ENCODE assay signal across 8 cellular contexts in the genomic region with DNA sequence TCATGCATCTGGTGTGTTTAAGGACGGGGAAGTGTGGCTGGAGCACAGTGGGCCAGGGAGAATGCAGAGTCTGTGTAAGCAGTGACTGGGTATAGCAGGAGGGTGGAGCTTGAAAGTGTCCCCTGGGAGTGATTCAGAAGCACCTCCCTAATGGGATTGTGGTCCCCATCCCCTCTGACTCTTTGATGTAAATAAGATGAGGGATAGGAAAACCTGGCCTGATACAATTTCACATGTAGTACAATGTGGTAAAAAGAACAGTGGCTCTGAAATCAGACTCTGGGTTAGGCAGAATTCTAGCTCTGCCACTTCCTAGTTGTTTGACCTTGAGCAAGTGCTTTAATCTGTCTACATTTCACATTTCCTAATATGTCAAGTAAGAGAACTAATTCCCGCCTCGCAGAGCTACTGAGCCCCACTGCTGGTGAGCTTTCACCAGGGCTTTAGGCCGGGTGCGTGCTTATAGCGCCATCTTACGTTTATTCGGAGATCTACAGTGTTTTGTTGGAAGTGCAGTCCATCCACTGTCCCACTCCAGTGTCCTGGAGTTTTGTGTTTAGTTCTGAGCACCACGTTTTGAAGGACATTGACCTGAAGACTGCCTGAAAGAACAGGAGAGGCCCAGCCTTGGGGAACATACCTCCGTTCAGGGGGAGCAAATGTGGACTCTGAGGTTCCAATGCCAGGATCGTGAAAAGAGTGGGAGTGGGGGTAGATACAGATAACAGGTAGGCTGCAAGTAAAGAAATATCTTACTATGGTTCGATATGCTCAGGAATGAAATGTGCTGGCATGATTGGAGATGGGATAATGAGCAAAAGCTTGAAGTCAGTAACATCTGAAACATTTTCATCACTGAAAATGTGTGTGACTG. TPM values are rescaled to one million over a fixed set of nuclear protein-coding genes. Genes with fewer than 3 reads are reported as not detected.
DNase-seq lines count a peak whose midpoint lies in the region; ATAC-seq, FAIRE-seq and TF ChIP-seq lines count a peak whose summit lies in the region.

No MANE protein-coding gene starts in this region.

- no peak overlapping the region for H3K4me3 Mint-ChIP-seq in activated T-helper 1 cell treated with anti-CD3 and anti-CD28 coated beads, Interleukin-12 subunit alpha, Interleukin-12 subunit beta, Interleukin-2, Interleukin-4 antibody, amounts not matched to agents 30 ng/mL and 10 ng/mL and 1 ng/mL, durations not matched to agents 14 hours and 24 hours and 36 hours

- peak; percentile 57 for DNase-seq in AG09319 (ENCODE audit: extremely low read depth, low read depth)
- peak; percentile 28 for DNase-seq in GM18507 (ENCODE audit: extremely low spot score, insufficient read length, low read depth)
- DNase-seq in NCI-H69 (lab: John Stamatoyannopoulos, UW) = peak; percentile 69
- DNase-seq in activated T-helper 1 cell treated with anti-CD3 and anti-CD28 coated beads, Interleukin-12 subunit alpha, Interleukin-12 subunit beta, Interleukin-2, Interleukin-4 antibody, amounts not matched to agents 30 ng/mL and 10 ng/mL and 1 ng/mL, durations not matched to agents 14 hours and 24 hours and 36 hours (ENCODE audit: low spot score) = peak; percentile 23
- DNase-seq in globus pallidus (ENCODE audit: low spot score) = peak; percentile 82
- DNase-seq in omental fat pad (ENCODE audit: low spot score) = no peak

- TF ChIP-seq CTCF in AG09319 (IDR thresholded peaks at IDR 0.05; ENCODE audit: low read depth, low read length) = peak; percentile 81
- TF ChIP-seq CTCF in omental fat pad (IDR thresholded peaks at IDR 0.05) = peak in 1 of 3 donors; percentile 29

- H3K4me1 Mint-ChIP-seq in activated T-helper 1 cell treated with anti-CD3 and anti-CD28 coated beads, Interleukin-12 subunit alpha, Interleukin-12 subunit beta, Interleukin-2, Interleukin-4 antibody, amounts not matched to agents 30 ng/mL and 10 ng/mL and 1 ng/mL, durations not matched to agents 14 hours and 24 hours and 36 hours (ENCODE audit: low read depth) = no peaks in the 10 kb centered on the region

- ATAC-seq in omental fat pad (ENCODE audit: low FRiP score) (peak; percentile 91), HG03039 (IDR thresholded peaks at IDR 0.05; ENCODE audit: unreplicated experiment) (no peak), HG03175 (IDR thresholded peaks at IDR 0.05; ENCODE audit: unreplicated experiment) (no peak)

- no peaks in the 10 kb centered on the region for H3K36me3 Mint-ChIP-seq in activated T-helper 1 cell treated with anti-CD3 and anti-CD28 coated beads, Interleukin-12 subunit alpha, Interleukin-12 subunit beta, Interleukin-2, Interleukin-4 antibody, amounts not matched to agents 30 ng/mL and 10 ng/mL and 1 ng/mL, durations not matched to agents 14 hours and 24 hours and 36 hours (ENCODE audit: low read depth)

- H3K27ac Mint-ChIP-seq in activated T-helper 1 cell treated with anti-CD3 and anti-CD28 coated beads, Interleukin-12 subunit alpha, Interleukin-12 subunit beta, Interleukin-2, Interleukin-4 antibody, amounts not matched to agents 30 ng/mL and 10 ng/mL and 1 ng/mL, durations not matched to agents 14 hours and 24 hours and 36 hours = no peak overlapping the region

- no peaks in the 10 kb centered on the region for H3K9me3 Mint-ChIP-seq in activated T-helper 1 cell treated with anti-CD3 and anti-CD28 coated beads, Interleukin-12 subunit alpha, Interleukin-12 subunit beta, Interleukin-2, Interleukin-4 antibody, amounts not matched to agents 30 ng/mL and 10 ng/mL and 1 ng/mL, durations not matched to agents 14 hours and 24 hours and 36 hours

- peak; percentile 78 for FAIRE-seq in GM18507 (lab: Jason Lieb, UNC)

- peaks cover 1% of the 10 kb centered on the region for H3K27me3 Mint-ChIP-seq in activated T-helper 1 cell treated with anti-CD3 and anti-CD28 coated beads, Interleukin-12 subunit alpha, Interleukin-12 subunit beta, Interleukin-2, Interleukin-4 antibody, amounts not matched to agents 30 ng/mL and 10 ng/mL and 1 ng/mL, durations not matched to agents 14 hours and 24 hours and 36 hours (ENCODE audit: insufficient read depth)

- intact Hi-C loops in activated T-helper 1 cell treated with anti-CD3 and anti-CD28 coated beads, Interleukin-12 subunit alpha, Interleukin-12 subunit beta, Interleukin-2, Interleukin-4 antibody, amounts not matched to agents 30 ng/mL and 10 ng/mL and 1 ng/mL, durations not matched to agents 14 hours and 24 hours and 36 hours (cut with micrococcal nuclease) = loop anchor here (1.0 kb wide), 2 partner anchors 73 to 438 kb away; no protein-coding TSS in a partner anchor

RNA-seq across cellular contexts. Expression of gene TESK1, which starts 51.2 kb away (rescaled TPM):
- total RNA-seq in activated T-helper 1 cell treated with anti-CD3 and anti-CD28 coated beads, Interleukin-12 subunit alpha, Interleukin-12 subunit beta, Interleukin-2, Interleukin-4 antibody, amounts not matched to agents 30 ng/mL and 10 ng/mL and 1 ng/mL, durations not matched to agents 14 hours and 24 hours and 36 hours = 61.5 and 62.1 TPM in 2 replicates
- 10 to 100 TPM; 29.6 to 53.0 (median 36.5) TPM for total RNA-seq in omental fat pad
